ENCODE assay signal across 8 cellular contexts in genomic region chr18:26547302-26548143, GRCh38. TPM values are rescaled to one million over a fixed set of nuclear protein-coding genes. Genes with fewer than 3 reads are reported as not detected.
A peak's percentile ranks its signal among the peaks of the same experiment; 100 is the strongest.
DNase-seq lines count a peak whose midpoint lies in the region; ATAC-seq, FAIRE-seq and TF ChIP-seq lines count a peak whose summit lies in the region.

No MANE protein-coding gene starts in this region.

- H3K9me3 Mint-ChIP-seq in T-helper 1 cell treated with Interleukin-12 subunit alpha and Interleukin-12 subunit beta and Interleukin-4 antibody, amounts not matched to agents 30 μg/mL and 1 μg/mL, for 36 hours, result no peaks in the 10 kb centered on the region
- H3K9me3 Mint-ChIP-seq in immature natural killer cell, result no peaks in the 10 kb centered on the region

- peak; percentile 83 for TF ChIP-seq CTCF in bronchial epithelial cell (IDR thresholded peaks at IDR 0.05; ENCODE audit: insufficient read depth, low read length, severe bottlenecking)

- H3K4me3 Mint-ChIP-seq in T-helper 1 cell treated with Interleukin-12 subunit alpha and Interleukin-12 subunit beta and Interleukin-4 antibody, amounts not matched to agents 30 μg/mL and 1 μg/mL, for 36 hours, result peak overlapping the region; percentile 89
- H3K4me3 Mint-ChIP-seq in immature natural killer cell, result peak overlapping the region; percentile 79 to 90 (median 86)

- peak overlapping the region in 16 of 21 experiments; percentile 31 to 91 (median 84) for H3K27ac ChIP-seq in skin epidermis

- no peak overlapping the region for H3K27ac Mint-ChIP-seq in T-helper 1 cell treated with Interleukin-12 subunit alpha and Interleukin-12 subunit beta and Interleukin-4 antibody, amounts not matched to agents 30 μg/mL and 1 μg/mL, for 36 hours
- H3K27ac Mint-ChIP-seq in immature natural killer cell, result peak overlapping the region in 1 of 6 donors; percentile 51

- H3K27me3 ChIP-seq in bronchial epithelial cell (ENCODE audit: control insufficient read depth, insufficient read depth, low read length), result no peaks in the 10 kb centered on the region

- ATAC-seq in GM18858 (IDR thresholded peaks at IDR 0.05; ENCODE audit: unreplicated experiment), result peak; percentile 45
- ATAC-seq in HG03045 (IDR thresholded peaks at IDR 0.05; ENCODE audit: unreplicated experiment), result peak; percentile 46

- H3K36me3 ChIP-seq in bronchial epithelial cell (ENCODE audit: control insufficient read depth, insufficient read depth, low read length), result no peaks in the 10 kb centered on the region

- no peak for FAIRE-seq in bronchial epithelial cell (lab: Jason Lieb, UNC)

- H3K4me1 Mint-ChIP-seq in T-helper 1 cell treated with Interleukin-12 subunit alpha and Interleukin-12 subunit beta and Interleukin-4 antibody, amounts not matched to agents 30 μg/mL and 1 μg/mL, for 36 hours (ENCODE audit: low read depth), result peaks cover 5% of the 10 kb centered on the region
- H3K4me1 Mint-ChIP-seq in immature natural killer cell, result peaks cover 52 to 53% of the 10 kb centered on the region in 2 donors

- peaks cover 2% of the 10 kb centered on the region for H3K36me3 Mint-ChIP-seq in T-helper 1 cell treated with Interleukin-12 subunit alpha and Interleukin-12 subunit beta and Interleukin-4 antibody, amounts not matched to agents 30 μg/mL and 1 μg/mL, for 36 hours (ENCODE audit: low read depth)
- H3K36me3 Mint-ChIP-seq in immature natural killer cell, result no peaks in the 10 kb centered on the region

- peaks cover 34% of the 10 kb centered on the region for H3K27me3 Mint-ChIP-seq in T-helper 1 cell treated with Interleukin-12 subunit alpha and Interleukin-12 subunit beta and Interleukin-4 antibody, amounts not matched to agents 30 μg/mL and 1 μg/mL, for 36 hours (ENCODE audit: low read depth)
- H3K27me3 Mint-ChIP-seq in immature natural killer cell (ENCODE audit: low read depth in 3 of 3), result peaks cover 7 to 19% (median 17%) of the 10 kb centered on the region in 3 donors

- DNase-seq in bronchial epithelial cell (ENCODE audit: low read depth) (peak; percentile 71), immature natural killer cell (peak; percentile 42 to 55 (median 47)), NCI-H2227 (lab: John Stamatoyannopoulos, UW; ENCODE audit: unreplicated experiment) (no peak), NCI-H2171 (lab: John Stamatoyannopoulos, UW) (no peak)

- H3K4me3 ChIP-seq in bronchial epithelial cell (ENCODE audit: low read depth, low read length) (peak overlapping the region; percentile 67), skin epidermis (peak overlapping the region; percentile 61 to 84 (median 77))

RNA-seq across cellular contexts. Expression of gene KCTD1, which starts 0.8 kb away (rescaled TPM):
- total RNA-seq in bronchial epithelial cell, result 16.6 and 21.1 TPM in 2 replicates
- polyA plus RNA-seq in immature natural killer cell, result 1 to 10 TPM in 1 of 3 donors, under 1 TPM in 1, not detected in 1; 0.76 to 1.0 TPM

Comparison
In these comparisons a context has a peak if more than half of its experiments do, and no peak if none do; other contexts are left out.
1. DNase-seq: peak in bronchial epithelial cell (single experiment) and immature natural killer cell (3 of 3); none in NCI-H2227 (single experiment) and NCI-H2171 (single experiment).